5 cellular contexts compared by ENCODE assay signal in the genomic region with DNA sequence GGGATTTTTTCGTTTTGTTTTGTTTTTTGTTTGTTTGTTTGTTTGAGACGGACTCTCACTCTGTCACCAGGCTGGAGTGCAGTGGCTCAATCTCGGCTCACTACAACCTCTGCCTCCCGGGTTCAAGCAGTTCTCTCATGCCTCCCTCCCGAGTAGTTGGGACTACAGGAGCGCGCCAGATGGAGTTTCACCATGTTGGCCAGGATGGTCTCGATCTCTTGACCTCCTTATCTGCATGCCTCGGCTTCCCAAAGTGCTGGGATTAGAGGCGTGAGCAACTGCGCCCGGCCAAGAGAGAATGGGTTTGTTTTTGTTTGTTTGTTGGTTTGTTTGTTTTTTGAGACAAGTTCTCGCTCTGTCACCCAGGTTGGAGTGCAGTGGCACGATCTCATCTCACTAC. TPM values are rescaled to one million over a fixed set of nuclear protein-coding genes. Genes with fewer than 3 reads are reported as not detected.
"Had no signal": no experiment of that assay in that cellular context is flagged by ENCODE, and none has a peak within 500 bp of the region (broad histone marks: within the 10 kb centered on the region; RNA-seq: fewer than 3 reads in every experiment).

No MANE protein-coding gene starts in this region.

RNA-seq across cellular contexts. Expression of gene PGLYRP4, which starts 1.6 kb away (rescaled TPM):
- total RNA-seq: HT-29, NCI-H460, OCI-LY7, PC-3, SK-MEL-5 had no signal

RNA-seq across cellular contexts. Expression of gene S100A9, which starts 10.6 kb away (rescaled TPM):
- total RNA-seq: OCI-LY7, SK-MEL-5 had no signal

RNA-seq across cellular contexts. Expression of gene S100A12, which starts 28.4 kb away (rescaled TPM):
- total RNA-seq: HT-29, NCI-H460, OCI-LY7, PC-3, SK-MEL-5 had no signal

RNA-seq across cellular contexts. Expression of gene PGLYRP3, which starts 34.3 kb away (rescaled TPM):
- total RNA-seq: HT-29, NCI-H460, OCI-LY7, PC-3, SK-MEL-5 had no signal

RNA-seq across cellular contexts. Expression of gene S100A8, which starts 43.8 kb away (rescaled TPM):
- total RNA-seq: HT-29, NCI-H460, OCI-LY7, SK-MEL-5 had no signal
